Comparison of ENCODE assay signal across 25 cellular contexts in the genomic region with DNA sequence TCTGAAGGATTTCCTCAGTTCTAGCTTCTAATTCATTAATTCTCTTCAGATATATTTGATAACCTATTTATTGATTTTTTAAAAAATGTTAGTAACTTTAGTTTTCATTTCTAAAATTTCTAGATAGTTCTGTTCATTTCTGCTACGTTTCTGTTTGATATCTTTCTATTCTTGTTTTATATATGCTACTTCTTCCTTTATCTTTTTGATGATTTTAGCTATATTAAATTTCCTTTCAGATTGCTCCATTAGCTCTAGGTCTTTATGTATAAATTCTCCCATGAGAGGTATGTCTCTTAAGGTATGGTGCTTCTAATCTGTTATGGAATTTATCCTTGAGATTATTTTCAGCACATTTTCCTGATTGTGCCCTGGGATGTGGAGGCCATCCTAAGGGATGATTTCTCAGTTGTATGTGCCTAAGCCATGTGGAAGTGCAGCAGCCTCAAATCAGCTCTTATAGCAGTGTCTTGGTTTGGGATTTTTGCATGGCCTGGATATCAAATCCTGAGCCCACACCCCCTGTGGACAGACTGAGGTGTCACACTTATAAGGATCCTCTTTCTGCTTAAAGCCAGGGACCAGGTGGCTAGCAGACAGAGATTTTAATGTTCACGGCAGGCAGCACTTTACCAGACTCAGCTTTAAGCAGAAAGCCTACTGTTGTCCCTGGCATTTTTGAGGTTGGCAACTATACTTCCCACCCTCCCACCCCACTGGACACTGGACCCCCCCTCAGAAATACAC. TPM values are rescaled to one million over a fixed set of nuclear protein-coding genes. Genes with fewer than 3 reads are reported as not detected.
DNase-seq lines count a peak whose midpoint lies in the region; ATAC-seq, FAIRE-seq and TF ChIP-seq lines count a peak whose summit lies in the region.
"Had no signal": no experiment of that assay in that cellular context is flagged by ENCODE, and none has a peak within 500 bp of the region (broad histone marks: within the 10 kb centered on the region; RNA-seq: fewer than 3 reads in every experiment).

No MANE protein-coding gene starts in this region.

- no peaks in the 10 kb centered on the region for H3K9me2 ChIP-seq in Karpas-422 (replicated peaks; ENCODE audit: insufficient read depth, low read length)

- peaks cover 3% of the 10 kb centered on the region for H3K9me3 Mint-ChIP-seq in activated T-cell treated with anti-CD3 and anti-CD28 coated beads, Interleukin-2, amount 50 U/mL, for 24 hours
- H3K9me3 Mint-ChIP-seq: CD8-positive, alpha-beta memory T cell had no signal

- FAIRE-seq in islet of Langerhans (lab: Jason Lieb, UNC) (peak; percentile 49), pancreas (lab: Jason Lieb, UNC) (peak; percentile 13)
- FAIRE-seq: A549, D721Med, GM12878, H1 had no signal

- H3K79me2 ChIP-seq in Karpas-422 (ENCODE audit: low read length): no peaks in the 10 kb centered on the region

- no peak overlapping the region for H3K27ac Mint-ChIP-seq in activated T-cell treated with anti-CD3 and anti-CD28 coated beads, Interleukin-2, amount 50 U/mL, for 24 hours
- H3K27ac Mint-ChIP-seq: CD4-positive, alpha-beta T cell had no signal

- H3K27me3 ChIP-seq in Karpas-422 (ENCODE audit: low read length): no peaks in the 10 kb centered on the region
- H3K27me3 ChIP-seq in pancreas: no peaks in the 10 kb centered on the region
- H3K27me3 ChIP-seq in dorsolateral prefrontal cortex: no peaks in the 10 kb centered on the region
- H3K27me3 ChIP-seq: BE2C had no signal

- no peak overlapping the region for H2AFZ ChIP-seq in Karpas-422 (ENCODE audit: low read length)
- H2AFZ ChIP-seq: GM23248 had no signal

- DNase-seq in Karpas-422 (peak; percentile 55), pancreas (no peak), dorsolateral prefrontal cortex (no peak)
- DNase-seq in activated T-cell treated with anti-CD3 and anti-CD28 coated beads, Interleukin-2, amount 50 U/mL, for 24 hours: no peak
- DNase-seq: 8988T; ACHN; AML-193; BE2C; CD4-positive, alpha-beta T cell; CD8-positive, alpha-beta memory T cell; DMS 273 treated with DMSO at 0.1 percent for 48 hours; DMS79; EL; GDM1; GM23248; H7; HCEC 1CT had no signal

- no peak overlapping the region for H3K4me2 ChIP-seq in Karpas-422 (ENCODE audit: low read depth, low read length, poor library complexity, severe bottlenecking)
- H3K4me2 ChIP-seq: A549 had no signal

- TF ChIP-seq CTCF in pancreas (IDR thresholded peaks at IDR 0.05) (no peak), dorsolateral prefrontal cortex (IDR thresholded peaks at IDR 0.05 in 54 of 56, conservative IDR thresholded peaks at IDR 0.05 in 2 of 56; ENCODE audit: low read depth in 1 of 56, partially characterized antibody in 56 of 56) (no peak)

- H3K4me1 Mint-ChIP-seq in activated T-cell treated with anti-CD3 and anti-CD28 coated beads, Interleukin-2, amount 50 U/mL, for 24 hours (ENCODE audit: low read depth): peaks cover 2% of the 10 kb centered on the region
- H3K4me1 Mint-ChIP-seq: CD14-positive monocyte had no signal

- peaks cover 24% of the 10 kb centered on the region for H3K36me3 ChIP-seq in Karpas-422 (ENCODE audit: insufficient read depth, low read length)
- H3K36me3 ChIP-seq in pancreas: no peaks in the 10 kb centered on the region
- H3K36me3 ChIP-seq: BE2C had no signal

- no peaks in the 10 kb centered on the region for H4K20me1 ChIP-seq in Karpas-422 (ENCODE audit: insufficient read depth, low read depth, low read length)

- no peak overlapping the region for H3K9ac ChIP-seq in Karpas-422 (ENCODE audit: low read length)
- H3K9ac ChIP-seq: BLaER1 treated with 17β-estradiol and CSF1 and Interleukin-3, amounts not matched to agents 10 nM and 100 nM; GM23248 had no signal

- H3K4me3 Mint-ChIP-seq in activated T-cell treated with anti-CD3 and anti-CD28 coated beads, Interleukin-2, amount 50 U/mL, for 24 hours: no peak overlapping the region
- H3K4me3 Mint-ChIP-seq: CD14-positive monocyte; CD4-positive, alpha-beta T cell; CD8-positive, alpha-beta memory T cell had no signal

- H3K4me1 ChIP-seq in Karpas-422 (ENCODE audit: low read length) (peaks cover 25% of the 10 kb centered on the region), pancreas (no peaks in the 10 kb centered on the region)
- H3K4me1 ChIP-seq: A549, BE2C had no signal

- H3K27me3 Mint-ChIP-seq in activated T-cell treated with anti-CD3 and anti-CD28 coated beads, Interleukin-2, amount 50 U/mL, for 24 hours: peaks cover 8% of the 10 kb centered on the region

- ATAC-seq in pancreas (no peak), GM18873 (IDR thresholded peaks at IDR 0.05; ENCODE audit: low FRiP score, unreplicated experiment) (no peak)
- ATAC-seq: A549, GM12878 had no signal

- peaks cover 42% of the 10 kb centered on the region for H3K36me3 Mint-ChIP-seq in activated T-cell treated with anti-CD3 and anti-CD28 coated beads, Interleukin-2, amount 50 U/mL, for 24 hours (ENCODE audit: low read depth)

- intact Hi-C loops in pancreas (cut with DNase I) (no loop called here), dorsolateral prefrontal cortex (cut with DNase I) (loop anchor here in 1 of 2 donors (10.0 kb wide), 1 partner anchor 177 kb away; no protein-coding TSS in a partner anchor)

- no peak overlapping the region for H3K4me3 ChIP-seq in Karpas-422 (ENCODE audit: low read length)
- no peak overlapping the region for H3K4me3 ChIP-seq in pancreas
- H3K4me3 ChIP-seq in dorsolateral prefrontal cortex: no peak overlapping the region
- H3K4me3 ChIP-seq: A549; BLaER1 treated with 17β-estradiol and CSF1 and Interleukin-3, amounts not matched to agents 10 nM and 100 nM; GM12878; GM23248 had no signal

- WGBS in pancreas, 2 donors: 92 to 96% methylated on average over 2 of the region's 2 CpGs

- H3K9me3 ChIP-seq in Karpas-422 (ENCODE audit: low read length) (no peaks in the 10 kb centered on the region; the same call in 1 of the 2 replicates), pancreas (no peaks in the 10 kb centered on the region)
- H3K9me3 ChIP-seq: BE2C had no signal

- H3K27ac ChIP-seq in Karpas-422 (ENCODE audit: low read length) (peak overlapping the region; percentile 37; the same call in 1 of the 2 replicates), pancreas (no peak overlapping the region), dorsolateral prefrontal cortex (no peak overlapping the region)
- H3K27ac ChIP-seq: A549; BLaER1 treated with 17β-estradiol and CSF1 and Interleukin-3, amounts not matched to agents 10 nM and 100 nM; GM23248 had no signal

RNA-seq across cellular contexts. Expression of a gene that starts 6.2 kb away (rescaled TPM):
- total RNA-seq in Karpas-422 (2014; rRNA removed; shearing (Covaris generic); ENCODE audit: low replicate concordance): 2.3 and 3.2 TPM in 2 replicates
- total RNA-seq in pancreas: 1 to 10 TPM in 3 of 6 donors, under 1 TPM in 3; 0.35 to 1.7 (median 0.93) TPM
- 1 to 10 TPM; 4.1 to 6.5 TPM for polyA plus RNA-seq in pancreas
- total RNA-seq in dorsolateral prefrontal cortex: 10 to 100 TPM in 10 of 120 experiments, 1 to 10 TPM in 110; 2.1 to 12.7 (median 6.9) TPM
- total RNA-seq: GM23248 had no signal
- polyA plus RNA-seq: CD14-positive monocyte; CD8-positive, alpha-beta memory T cell; GM23248 had no signal
